13 cellular contexts compared by ENCODE assay signal in the genomic region with DNA sequence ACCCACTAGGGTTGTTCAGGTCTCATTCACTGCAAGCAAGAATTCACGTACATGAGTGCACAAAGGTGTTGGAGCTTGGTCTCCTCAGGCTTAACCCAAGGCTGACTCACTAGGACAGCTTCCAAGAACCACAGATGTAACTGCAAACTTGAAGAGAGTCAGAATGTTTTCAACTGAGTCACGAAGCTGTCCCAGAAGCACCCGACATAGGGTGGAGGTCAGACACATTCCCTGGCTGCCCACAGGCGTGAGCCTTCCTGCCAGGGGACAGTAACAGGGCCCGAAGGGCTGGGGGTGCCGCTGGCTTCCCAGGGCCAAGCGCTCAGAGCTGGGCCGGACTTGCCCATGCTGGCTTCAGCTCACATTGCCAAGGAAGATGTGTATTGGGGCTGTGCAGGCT. TPM values are rescaled to one million over a fixed set of nuclear protein-coding genes. Genes with fewer than 3 reads are reported as not detected.
DNase-seq lines count a peak whose midpoint lies in the region; ATAC-seq, FAIRE-seq and TF ChIP-seq lines count a peak whose summit lies in the region.
"Had no signal": no experiment of that assay in that cellular context is flagged by ENCODE, and none has a peak within 500 bp of the region (broad histone marks: within the 10 kb centered on the region; RNA-seq: fewer than 3 reads in every experiment).

No MANE protein-coding gene starts in this region.

- TF ChIP-seq CTCF in right atrium auricular region (IDR thresholded peaks at IDR 0.05): no peak
- no peak for TF ChIP-seq CTCF in bronchial epithelial cell (IDR thresholded peaks at IDR 0.05; ENCODE audit: insufficient read depth, low read length, severe bottlenecking)
- no peak for TF ChIP-seq CTCF in lower lobe of right lung (IDR thresholded peaks at IDR 0.05)
- TF ChIP-seq CTCF in CD14-positive monocyte (IDR thresholded peaks at IDR 0.05): no peak
- no peak for TF ChIP-seq CTCF in lower leg skin (IDR thresholded peaks at IDR 0.05)

- intact Hi-C loops in Right ventricle myocardium superior (cut with DNase I) (no loop called here), lower lobe of right lung (cut with DNase I) (no loop called here), CD14-positive monocyte (cut with micrococcal nuclease) (no loop called here), lower leg skin (cut with DNase I; ENCODE audit: low total_unique reads) (loop anchor here (10.0 kb wide), 1 partner anchor 214 kb away; no protein-coding TSS in a partner anchor)

- H3K27me3 Mint-ChIP-seq in CD14-positive monocyte (ENCODE audit: low read depth in 3 of 3): peaks cover 0 to 3% (median 0%) of the 10 kb centered on the region in 3 donors
- H3K27me3 Mint-ChIP-seq: central memory CD8-positive, alpha-beta T cell had no signal

- H3K4me3 Mint-ChIP-seq in CD14-positive monocyte: no peak overlapping the region
- H3K4me3 Mint-ChIP-seq: activated B cell treated with CpG ODN at 0.5 μM for 24 hours; central memory CD8-positive, alpha-beta T cell had no signal

- DNase-seq in Right ventricle myocardium superior: no peak
- no peak for DNase-seq in right atrium auricular region (ENCODE audit: low spot score)
- peak; percentile 97 for DNase-seq in bronchial epithelial cell (ENCODE audit: low read depth)
- no peak for DNase-seq in lower lobe of right lung
- DNase-seq in CD14-positive monocyte (ENCODE audit: low spot score): no peak
- DNase-seq in lower leg skin (ENCODE audit: low spot score in 2 of 2): no peak
- DNase-seq in NCI-H510A treated with DMSO at 0.1 percent for 48 hours (lab: John Stamatoyannopoulos, UW): no peak
- no peak for DNase-seq in NCI-H1694 (lab: John Stamatoyannopoulos, UW)
- DNase-seq: activated B cell treated with CpG ODN at 0.5 μM for 24 hours; NCI-H510A; stimulated activated CD8-positive, alpha-beta memory T cell treated with anti-CD3 and anti-CD28 coated beads, Interleukin-4, amount 100 ng/mL, for 48 hours had no signal

- ATAC-seq in Right ventricle myocardium superior (ENCODE audit: poor library complexity): peak; percentile 45
- ATAC-seq in lower lobe of right lung: peak; percentile 42 to 51

- no peaks in the 10 kb centered on the region for H3K27me3 ChIP-seq in right atrium auricular region
- H3K27me3 ChIP-seq in bronchial epithelial cell (ENCODE audit: control insufficient read depth, insufficient read depth, low read length): no peaks in the 10 kb centered on the region
- H3K27me3 ChIP-seq in lower lobe of right lung (ENCODE audit: low read depth): no peaks in the 10 kb centered on the region
- H3K27me3 ChIP-seq: BLaER1 had no signal

- H3K27ac Mint-ChIP-seq in CD14-positive monocyte: no peak overlapping the region
- H3K27ac Mint-ChIP-seq: activated B cell treated with CpG ODN at 0.5 μM for 24 hours had no signal

- no peak for TF ChIP-seq POLR2A in lower leg skin (IDR thresholded peaks at IDR 0.05)

- H3K36me3 ChIP-seq in right atrium auricular region (peaks cover 5% of the 10 kb centered on the region), bronchial epithelial cell (ENCODE audit: control insufficient read depth, insufficient read depth, low read length) (peaks cover 9% of the 10 kb centered on the region), lower lobe of right lung (peaks cover 31% of the 10 kb centered on the region)

- H3K27ac ChIP-seq in right atrium auricular region (peak overlapping the region in 1 of 2 donors; percentile 51), lower lobe of right lung (no peak overlapping the region)
- H3K27ac ChIP-seq: BLaER1 had no signal

- peaks cover 57 to 86% of the 10 kb centered on the region in 2 donors for H3K36me3 Mint-ChIP-seq in CD14-positive monocyte

- FAIRE-seq in bronchial epithelial cell (lab: Jason Lieb, UNC): peak; percentile 88

- 21 to 40% methylated on average over 8 of the region's 8 CpGs for WGBS in lower leg skin, 2 donors

- H3K9me3 ChIP-seq in right atrium auricular region: no peaks in the 10 kb centered on the region
- no peaks in the 10 kb centered on the region for H3K9me3 ChIP-seq in lower lobe of right lung
- H3K9me3 ChIP-seq: BLaER1 had no signal

- peaks cover 0 to 5% of the 10 kb centered on the region in 2 donors for H3K4me1 ChIP-seq in right atrium auricular region
- peaks cover 6% of the 10 kb centered on the region for H3K4me1 ChIP-seq in lower lobe of right lung

- H3K4me3 ChIP-seq in right atrium auricular region (no peak overlapping the region), bronchial epithelial cell (ENCODE audit: low read depth, low read length) (no peak overlapping the region), lower lobe of right lung (no peak overlapping the region), lower leg skin (ENCODE audit: low read depth, poor library complexity, severe bottlenecking) (no peak overlapping the region)
- H3K4me3 ChIP-seq: BLaER1 had no signal

- H3K4me1 Mint-ChIP-seq in CD14-positive monocyte: peaks cover 30% of the 10 kb centered on the region
- H3K4me1 Mint-ChIP-seq: activated B cell treated with CpG ODN at 0.5 μM for 24 hours; central memory CD8-positive, alpha-beta T cell had no signal

- H3K9me3 Mint-ChIP-seq in CD14-positive monocyte: peaks cover 0 to 2% (median 0%) of the 10 kb centered on the region in 7 donors
- H3K9me3 Mint-ChIP-seq: activated B cell treated with CpG ODN at 0.5 μM for 24 hours; central memory CD8-positive, alpha-beta T cell had no signal

RNA-seq across cellular contexts. Expression of a gene that starts 14.1 kb away (rescaled TPM):
- 10.1 TPM for total RNA-seq in Right ventricle myocardium superior
- 10 to 100 TPM; 15.6 to 26.2 TPM for total RNA-seq in right atrium auricular region
- total RNA-seq in bronchial epithelial cell: 1.1 and 1.3 TPM in 2 replicates
- 35.8 TPM for total RNA-seq in lower lobe of right lung
- polyA plus RNA-seq in CD14-positive monocyte: 100 to 1,000 TPM; 126 to 131 TPM
- 10 to 100 TPM in 2 of 4 donors, 1 to 10 TPM in 2; 7.9 to 15.9 (median 10.0) TPM for total RNA-seq in lower leg skin

RNA-seq across cellular contexts. Expression of a gene that starts 39.3 kb away (rescaled TPM):
- total RNA-seq in Right ventricle myocardium superior: 0.46 TPM
- not detected for total RNA-seq in right atrium auricular region
- total RNA-seq in bronchial epithelial cell: not detected in 2 replicates
- total RNA-seq in lower lobe of right lung: 4.0 TPM
- 10 to 100 TPM; 39.1 to 41.6 TPM for polyA plus RNA-seq in CD14-positive monocyte
- total RNA-seq in lower leg skin: under 1 TPM in 1 of 4 donors, not detected in 3; 0.26 TPM
- total RNA-seq: activated B cell treated with CpG ODN at 0.5 μM for 24 hours had no signal

RNA-seq across cellular contexts. Expression of a gene that starts 52.3 kb away (rescaled TPM):
- total RNA-seq in Right ventricle myocardium superior: 1.3 TPM
- 1 to 10 TPM in 1 of 2 donors, not detected in 1; 1.6 TPM for total RNA-seq in right atrium auricular region
- 0.26 and 0.38 TPM in 2 replicates for total RNA-seq in bronchial epithelial cell
- total RNA-seq in lower lobe of right lung: 8.1 TPM
- polyA plus RNA-seq in CD14-positive monocyte: 1 to 10 TPM; 1.6 to 2.5 TPM
- 1 to 10 TPM in 2 of 4 donors, under 1 TPM in 1, not detected in 1; 0.39 to 2.1 (median 1.9) TPM for total RNA-seq in lower leg skin
